ENCODE assay signal across 8 cellular contexts in the genomic region with DNA sequence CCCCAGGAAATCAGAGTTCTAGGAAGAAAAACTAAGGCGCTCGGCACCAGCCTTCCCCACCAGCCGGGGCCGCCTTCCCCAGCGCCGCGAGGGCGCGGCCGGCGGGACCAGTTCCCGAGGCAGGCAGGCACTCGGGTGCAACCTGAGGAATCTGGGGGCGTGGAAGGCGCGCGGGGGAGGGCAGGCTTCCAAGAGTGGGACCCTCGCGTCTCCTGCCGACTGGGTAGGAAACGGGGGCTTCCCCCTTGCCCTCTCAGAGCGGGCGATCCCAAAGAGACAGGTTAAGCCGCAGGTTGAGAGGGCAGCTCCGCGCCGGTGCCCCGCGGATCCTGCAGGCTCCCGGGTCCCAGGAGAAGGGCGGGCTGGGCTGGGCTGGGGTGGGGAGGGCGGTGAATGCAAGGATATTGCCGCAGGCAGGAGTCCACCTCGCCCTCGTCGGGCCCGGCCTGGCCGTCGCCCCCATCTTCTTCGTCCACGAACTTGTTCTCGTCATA. TPM values are rescaled to one million over a fixed set of nuclear protein-coding genes. Genes with fewer than 3 reads are reported as not detected.
A peak's percentile ranks its signal among the peaks of the same experiment; 100 is the strongest.
DNase-seq lines count a peak whose midpoint lies in the region; ATAC-seq, FAIRE-seq and TF ChIP-seq lines count a peak whose summit lies in the region.

No MANE protein-coding gene starts in this region.

- DNase-seq in CMK (ENCODE audit: low read depth), result peak; percentile 18
- DNase-seq in H54 (ENCODE audit: insufficient read length, low spot score), result peak; percentile 7
- peak; percentile 60 to 88 for DNase-seq in NCI-H526 (lab: John Stamatoyannopoulos, UW)
- peak; percentile 59 for DNase-seq in activated naive CD8-positive, alpha-beta T cell treated with anti-CD3 and anti-CD28 coated beads, Interleukin-2, amount 10 ng/mL, durations not matched to agents 7 days and 5 days
- peak; percentile 39 to 56 for DNase-seq in heart right ventricle
- peak; percentile 36 for DNase-seq in progenitor cell of endocrine pancreas (ENCODE audit: low spot score, unreplicated experiment)
- DNase-seq in amniotic stem cell (lab: John Stamatoyannopoulos, UW), result no peak
- DNase-seq in SW 1271 (lab: John Stamatoyannopoulos, UW), result no peak

- peak overlapping the region; percentile 67 to 92 (median 86) for H3K4me3 ChIP-seq in heart right ventricle

- POLR2A ChIA-PET in activated naive CD8-positive, alpha-beta T cell treated with anti-CD3 and anti-CD28 coated beads, Interleukin-2, amount 10 ng/mL, durations not matched to agents 7 days and 5 days (lab: Charles Lee), result interaction anchor here (0.6 to 4.4 kb wide), 6 partner anchors 9 to 795 kb away, joined by 3 to 21 read pairs (median 4); a partner anchor contains a TSS

- TF ChIP-seq POLR2A in H54 (IDR thresholded peaks at IDR 0.05; ENCODE audit: low read depth, low read length), result no peak

- H3K36me3 ChIP-seq in heart right ventricle, result peaks cover 0 to 29% (median 2%) of the 10 kb centered on the region in 9 donors

- H3K9me3 Mint-ChIP-seq in activated naive CD8-positive, alpha-beta T cell treated with anti-CD3 and anti-CD28 coated beads, Interleukin-2, amount 10 ng/mL, durations not matched to agents 7 days and 5 days, result no peaks in the 10 kb centered on the region
- no peaks in the 10 kb centered on the region for H3K9me3 Mint-ChIP-seq in progenitor cell of endocrine pancreas (ENCODE audit: low read depth)

- H3K36me3 Mint-ChIP-seq in activated naive CD8-positive, alpha-beta T cell treated with anti-CD3 and anti-CD28 coated beads, Interleukin-2, amount 10 ng/mL, durations not matched to agents 7 days and 5 days, result peaks cover 20% of the 10 kb centered on the region
- H3K36me3 Mint-ChIP-seq in progenitor cell of endocrine pancreas (ENCODE audit: insufficient read depth), result peaks cover 5% of the 10 kb centered on the region

- peak overlapping the region; percentile 68 to 98 (median 94) for H3K27ac ChIP-seq in heart right ventricle

- peaks cover 28% of the 10 kb centered on the region for H3K4me1 Mint-ChIP-seq in activated naive CD8-positive, alpha-beta T cell treated with anti-CD3 and anti-CD28 coated beads, Interleukin-2, amount 10 ng/mL, durations not matched to agents 7 days and 5 days
- peaks cover 31% of the 10 kb centered on the region for H3K4me1 Mint-ChIP-seq in progenitor cell of endocrine pancreas (ENCODE audit: low read depth)

- peaks cover 3 to 60% (median 48%) of the 10 kb centered on the region in 9 donors for H3K4me1 ChIP-seq in heart right ventricle

- FAIRE-seq in H54 (lab: Jason Lieb, UNC), result no peak

- no peak for ATAC-seq in activated naive CD8-positive, alpha-beta T cell treated with anti-CD3 and anti-CD28 coated beads, Interleukin-2, amount 10 ng/mL, durations not matched to agents 7 days and 5 days (ENCODE audit: low read depth)
- ATAC-seq in heart right ventricle, result peak; percentile 23 to 63 (median 40)

- H3K4me3 Mint-ChIP-seq in activated naive CD8-positive, alpha-beta T cell treated with anti-CD3 and anti-CD28 coated beads, Interleukin-2, amount 10 ng/mL, durations not matched to agents 7 days and 5 days, result peak overlapping the region; percentile 100
- H3K4me3 Mint-ChIP-seq in progenitor cell of endocrine pancreas (ENCODE audit: low read depth), result peak overlapping the region; percentile 100

- WGBS in heart right ventricle, 2 donors, result 0 to 1% methylated on average over 42 of the region's 42 CpGs

- no peak for TF ChIP-seq CTCF in heart right ventricle (IDR thresholded peaks at IDR 0.05)
- no peak for TF ChIP-seq CTCF in progenitor cell of endocrine pancreas (IDR thresholded peaks at IDR 0.05; ENCODE audit: unreplicated experiment)

- no peaks in the 10 kb centered on the region for H3K27me3 ChIP-seq in heart right ventricle

- H3K27me3 Mint-ChIP-seq in activated naive CD8-positive, alpha-beta T cell treated with anti-CD3 and anti-CD28 coated beads, Interleukin-2, amount 10 ng/mL, durations not matched to agents 7 days and 5 days, result peaks cover 22% of the 10 kb centered on the region
- H3K27me3 Mint-ChIP-seq in progenitor cell of endocrine pancreas, result peaks cover 2% of the 10 kb centered on the region

- peak overlapping the region; percentile 100 for H3K27ac Mint-ChIP-seq in activated naive CD8-positive, alpha-beta T cell treated with anti-CD3 and anti-CD28 coated beads, Interleukin-2, amount 10 ng/mL, durations not matched to agents 7 days and 5 days
- peak overlapping the region; percentile 98 for H3K27ac Mint-ChIP-seq in progenitor cell of endocrine pancreas

- H3K9me3 ChIP-seq in heart right ventricle, result no peaks in the 10 kb centered on the region

- intact Hi-C loops in heart right ventricle (cut with DNase I), result loop anchor here in 4 of 10 donors (2.0 to 10.0 kb wide), 3 partner anchors 160 to 164 kb away; a partner anchor contains a TSS

RNA-seq across cellular contexts. Expression of a gene that starts 0.4 kb away (rescaled TPM):
- total RNA-seq in activated naive CD8-positive, alpha-beta T cell treated with anti-CD3 and anti-CD28 coated beads, Interleukin-2, amount 10 ng/mL, durations not matched to agents 7 days and 5 days, result 100 to 1,000 TPM; 186 to 207 TPM
- total RNA-seq in heart right ventricle, result 10 to 100 TPM; 23.8 to 60.2 (median 28.1) TPM
- 10 to 100 TPM; 42.4 to 57.8 TPM for polyA plus RNA-seq in heart right ventricle
- 68.0 and 69.3 TPM in 2 replicates for total RNA-seq in progenitor cell of endocrine pancreas

RNA-seq across cellular contexts. Expression of a gene that starts 18.0 kb away (rescaled TPM):
- not detected for total RNA-seq in activated naive CD8-positive, alpha-beta T cell treated with anti-CD3 and anti-CD28 coated beads, Interleukin-2, amount 10 ng/mL, durations not matched to agents 7 days and 5 days
- total RNA-seq in heart right ventricle, result not detected
- polyA plus RNA-seq in heart right ventricle, result not detected
- total RNA-seq in progenitor cell of endocrine pancreas, result not detected in 2 replicates

RNA-seq across cellular contexts. Expression of a gene that starts 44.9 kb away (rescaled TPM):
- 1 to 10 TPM; 7.5 to 8.0 TPM for total RNA-seq in activated naive CD8-positive, alpha-beta T cell treated with anti-CD3 and anti-CD28 coated beads, Interleukin-2, amount 10 ng/mL, durations not matched to agents 7 days and 5 days
- total RNA-seq in heart right ventricle (10 to 100 TPM in 1 of 10 donors, 1 to 10 TPM in 9; 2.2 to 29.7 (median 5.0) TPM), progenitor cell of endocrine pancreas (0.67 and 1.7 TPM in 2 replicates)
- polyA plus RNA-seq in heart right ventricle, result 1 to 10 TPM; 1.8 to 2.5 TPM

Comparison
In these comparisons a context has a peak if more than half of its experiments do, and no peak if none do; other contexts are left out.
1. DNase-seq: peak in CMK (single experiment), H54 (single experiment), NCI-H526 (2 of 2), activated naive CD8-positive, alpha-beta T cell treated with anti-CD3 and anti-CD28 coated beads, Interleukin-2, amount 10 ng/mL, durations not matched to agents 7 days and 5 days (single experiment), heart right ventricle (2 of 2) and progenitor cell of endocrine pancreas (single experiment); none in amniotic stem cell (single experiment) and SW 1271 (0 of 2).